In the genomic region with DNA sequence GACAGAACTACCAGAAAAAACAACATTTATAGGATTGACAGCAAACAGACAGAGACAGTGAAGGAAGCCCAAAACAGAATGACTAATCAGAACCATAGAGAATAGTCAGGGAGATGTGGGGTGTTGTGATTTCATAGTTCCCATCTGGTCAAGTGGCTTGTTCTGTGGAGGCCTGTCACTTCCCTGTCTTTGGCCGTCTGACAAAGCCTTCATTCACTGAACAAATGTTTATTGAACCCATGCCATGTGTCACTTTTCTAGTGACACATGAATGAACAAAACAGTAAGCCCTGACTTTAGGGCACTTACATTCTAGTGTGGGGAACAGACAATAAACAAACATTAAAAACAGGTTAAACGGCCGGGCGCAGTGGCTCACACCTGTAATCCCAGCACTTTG, we compare ENCODE assay signal across 1 cellular context.
A peak's percentile ranks its signal among the peaks of the same experiment; 100 is the strongest.
TF ChIP-seq lines count a peak whose summit lies in the region.

No MANE protein-coding gene starts in this region.

TF ChIP-seq in liver, 16 proteins besides CTCF, POLR2A, EP300 and RAD21 (continued from another document):
- TF ChIP-seq NR2F2 (IDR thresholded peaks at IDR 0.05), result no peak
- peak; percentile 12 for TF ChIP-seq SP1 (IDR thresholded peaks at IDR 0.05)
